ENCODE assay signal across 13 cellular contexts in genomic region chr20:47950103-47950502, GRCh38.
DNase-seq lines count a peak whose midpoint lies in the region; ATAC-seq and TF ChIP-seq lines count a peak whose summit lies in the region.
"Had no signal": no experiment of that assay in that cellular context is flagged by ENCODE, and none has a peak within 500 bp of the region (broad histone marks: within the 10 kb centered on the region; RNA-seq: fewer than 3 reads in every experiment).

No MANE protein-coding gene starts in this region.

- H3K27me3 ChIP-seq in RWPE2 (ENCODE audit: insufficient read depth, poor library complexity, severe bottlenecking), result no peaks in the 10 kb centered on the region

- H3K9me3 ChIP-seq in RWPE2 (ENCODE audit: severe bottlenecking) (no peaks in the 10 kb centered on the region), T-helper 17 cell (ENCODE audit: control insufficient read depth, low read length, poor library complexity, severe bottlenecking) (no peaks in the 10 kb centered on the region)
- H3K9me3 ChIP-seq: thoracic aorta had no signal

- peak; percentile 34 for DNase-seq in AG08395 (ENCODE audit: low spot score)
- peak; percentile 95 for DNase-seq in H4 (ENCODE audit: low spot score)
- peak; percentile 80 for DNase-seq in RWPE2 (ENCODE audit: low spot score)
- DNase-seq in glomerular visceral epithelial cell (ENCODE audit: extremely low spot score), result peak; percentile 18
- DNase-seq in stimulated activated CD4-positive, alpha-beta T cell treated with anti-CD3 and anti-CD28 coated beads, Interleukin-4, amount 100 ng/mL, for 24 hours, result no peak
- DNase-seq in SIG-M5 (lab: John Stamatoyannopoulos, UW), result no peak
- no peak for DNase-seq in T-helper 17 cell
- no peak for DNase-seq in Kasumi-1 (lab: John Stamatoyannopoulos, UW)
- DNase-seq: activated naive CD4-positive, alpha-beta T cell treated with anti-CD3 and anti-CD28 coated beads for 36 hours; NCI-H82 had no signal

- no peak overlapping the region for H3K4me3 ChIP-seq in RWPE2 (ENCODE audit: severe bottlenecking)
- H3K4me3 ChIP-seq: thoracic aorta had no signal

- peak overlapping the region; percentile 62 for H3K27ac ChIP-seq in RWPE2 (ENCODE audit: poor library complexity, severe bottlenecking)
- H3K27ac ChIP-seq: thoracic aorta, VCaP had no signal

- ATAC-seq in RWPE2 (ENCODE audit: low read depth) (peak; percentile 14), T-helper 17 cell (no peak)
- ATAC-seq: esophagus mucosa had no signal

- H3K36me3 ChIP-seq in RWPE2 (ENCODE audit: low read depth), result no peaks in the 10 kb centered on the region
- H3K36me3 ChIP-seq: thoracic aorta had no signal

- H3K4me1 ChIP-seq in RWPE2 (ENCODE audit: insufficient read depth, poor library complexity, severe bottlenecking), result peaks cover 23% of the 10 kb centered on the region

- peak; percentile 22 for TF ChIP-seq CTCF in RWPE2 (IDR thresholded peaks at IDR 0.05; ENCODE audit: poor library complexity, severe bottlenecking)

- H3K27me3 Mint-ChIP-seq in T-helper 17 cell, result peaks cover 73% of the 10 kb centered on the region

- H3K27ac Mint-ChIP-seq in T-helper 17 cell, result no peak overlapping the region
- H3K27ac Mint-ChIP-seq: activated naive CD4-positive, alpha-beta T cell treated with anti-CD3 and anti-CD28 coated beads for 36 hours had no signal

- no peak overlapping the region for H3K4me3 Mint-ChIP-seq in T-helper 17 cell
- H3K4me3 Mint-ChIP-seq: activated naive CD4-positive, alpha-beta T cell treated with anti-CD3 and anti-CD28 coated beads for 36 hours had no signal

- no peaks in the 10 kb centered on the region for H3K36me3 Mint-ChIP-seq in T-helper 17 cell (ENCODE audit: low read depth)

- H3K4me1 Mint-ChIP-seq in T-helper 17 cell, result no peaks in the 10 kb centered on the region

Comparison
In these comparisons a context has a peak if more than half of its experiments do, and no peak if none do; other contexts are left out.
1. DNase-seq: peak in AG08395 (single experiment), H4 (single experiment), RWPE2 (single experiment) and glomerular visceral epithelial cell (single experiment); none in stimulated activated CD4-positive, alpha-beta T cell treated with anti-CD3 and anti-CD28 coated beads, Interleukin-4, amount 100 ng/mL, for 24 hours (single experiment), SIG-M5 (single experiment), T-helper 17 cell (0 of 3) and Kasumi-1 (0 of 2).